12 cellular contexts compared by ENCODE assay signal in the genomic region with DNA sequence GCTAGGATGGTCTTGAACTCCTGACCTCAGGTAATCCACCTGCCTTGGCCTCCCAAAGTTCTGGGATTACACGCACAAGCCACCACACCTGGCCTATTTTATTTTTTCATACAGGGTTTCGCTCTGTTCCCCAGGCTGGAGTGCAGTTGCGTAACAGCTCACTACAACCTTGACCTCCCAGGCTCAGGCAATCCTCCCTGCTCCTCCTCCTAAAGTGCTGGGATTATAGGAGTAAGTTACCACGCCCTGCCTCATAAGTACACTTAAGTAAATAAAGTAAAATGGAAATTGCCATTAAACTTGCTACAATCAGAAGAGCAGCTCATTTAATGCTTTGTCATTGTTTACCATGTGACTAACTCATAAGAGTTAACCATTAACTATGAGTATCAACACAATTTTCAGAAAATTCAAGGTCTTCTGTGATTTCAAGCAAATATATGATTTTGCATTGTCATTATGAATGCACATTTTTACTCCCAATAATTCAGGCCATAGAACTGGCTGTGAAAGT. TPM values are rescaled to one million over a fixed set of nuclear protein-coding genes. Genes with fewer than 3 reads are reported as not detected.
DNase-seq lines count a peak whose midpoint lies in the region; ATAC-seq, FAIRE-seq and TF ChIP-seq lines count a peak whose summit lies in the region.
"Had no signal": no experiment of that assay in that cellular context is flagged by ENCODE, and none has a peak within 500 bp of the region (broad histone marks: within the 10 kb centered on the region; RNA-seq: fewer than 3 reads in every experiment).

No MANE protein-coding gene starts in this region.

- DNase-seq in LHCN-M2 (ENCODE audit: low read depth): peak; percentile 46
- DNase-seq in bronchial epithelial cell (ENCODE audit: low read depth): peak; percentile 90
- peak; percentile 58 to 81 (median 74) for DNase-seq in right lobe of liver
- no peak for DNase-seq in NCI-H1694 treated with DMSO at 0.1 percent for 48 hours (lab: John Stamatoyannopoulos, UW)
- no peak for DNase-seq in hepatic stellate cell (ENCODE audit: low spot score)
- no peak for DNase-seq in NCI-H2171 (lab: John Stamatoyannopoulos, UW)
- DNase-seq: activated CD4-positive, alpha-beta memory T cell treated with anti-CD3 and anti-CD28 coated beads for 36 hours; activated naive CD8-positive, alpha-beta T cell treated with anti-CD3 and anti-CD28 coated beads, Interleukin-2, amount 50 U/mL, for 24 hours; left ventricle myocardium superior; NCI-H446 had no signal

- peak; percentile 77 to 95 (median 86) for ATAC-seq in right lobe of liver
- no peak for ATAC-seq in HG02610 (IDR thresholded peaks at IDR 0.05; ENCODE audit: unreplicated experiment)
- ATAC-seq: activated naive CD8-positive, alpha-beta T cell treated with anti-CD3 and anti-CD28 coated beads, Interleukin-2, amount 50 U/mL, for 24 hours; left ventricle myocardium superior had no signal

- no peak for TF ChIP-seq POLR2A in right lobe of liver (IDR thresholded peaks at IDR 0.05)

- no peak for FAIRE-seq in bronchial epithelial cell (lab: Jason Lieb, UNC)

- intact Hi-C loops in right lobe of liver (cut with DNase I): no loop called here

- H3K27ac ChIP-seq in ACC112 (ENCODE audit: low read depth, low read length) (peak overlapping the region; percentile 91), right lobe of liver (peak overlapping the region; percentile 61 to 79 (median 65))

- WGBS in right lobe of liver (ENCODE audit: insufficient coverage, low coverage, low lambda C conversion rate, missing lambda C conversion rate): 29% methylated on average over 4 of the region's 4 CpGs

- H3K4me1 ChIP-seq in ACC112 (ENCODE audit: control insufficient read depth, insufficient read depth, low read length, unreplicated experiment) (peaks cover 18% of the 10 kb centered on the region), right lobe of liver (peaks cover 0 to 49% (median 10%) of the 10 kb centered on the region in 4 donors)

- H3K4me3 ChIP-seq in ACC112 (ENCODE audit: low read depth, low read length) (no peak overlapping the region), bronchial epithelial cell (ENCODE audit: low read depth, low read length) (no peak overlapping the region), right lobe of liver (no peak overlapping the region)

- no peak for TF ChIP-seq CTCF in bronchial epithelial cell (IDR thresholded peaks at IDR 0.05; ENCODE audit: insufficient read depth, low read length, severe bottlenecking)
- TF ChIP-seq CTCF in right lobe of liver (IDR thresholded peaks at IDR 0.05): no peak

- no peaks in the 10 kb centered on the region for H3K9me3 ChIP-seq in right lobe of liver

- H2AFZ ChIP-seq in ACC112 (ENCODE audit: low read length, unreplicated experiment): no peak overlapping the region

- H3K36me3 ChIP-seq in ACC112 (ENCODE audit: insufficient read depth, low read length): peaks cover 51% of the 10 kb centered on the region
- H3K36me3 ChIP-seq in bronchial epithelial cell (ENCODE audit: control insufficient read depth, insufficient read depth, low read length): peaks cover 9% of the 10 kb centered on the region
- H3K36me3 ChIP-seq in right lobe of liver: peaks cover 4 to 93% (median 22%) of the 10 kb centered on the region in 4 donors

- H3K79me2 ChIP-seq in ACC112 (ENCODE audit: control insufficient read depth, insufficient read depth, low read length, unreplicated experiment): peaks cover 59% of the 10 kb centered on the region

- no peaks in the 10 kb centered on the region for H3K27me3 ChIP-seq in ACC112 (ENCODE audit: insufficient read depth, low read length)
- no peaks in the 10 kb centered on the region for H3K27me3 ChIP-seq in bronchial epithelial cell (ENCODE audit: control insufficient read depth, insufficient read depth, low read length)
- H3K27me3 ChIP-seq in right lobe of liver: no peaks in the 10 kb centered on the region

RNA-seq across cellular contexts. Expression of a gene that starts 12.3 kb away (rescaled TPM):
- 102 and 114 TPM in 2 replicates for total RNA-seq in LHCN-M2 (2014; rRNA removed)
- polyA plus RNA-seq in LHCN-M2 (2012): 44.4 TPM
- 43.1 and 65.0 TPM in 2 replicates for total RNA-seq in bronchial epithelial cell
- total RNA-seq in right lobe of liver: 100 to 1,000 TPM; 134 to 647 (median 244) TPM

RNA-seq across cellular contexts. Expression of a gene that starts 56.1 kb away (rescaled TPM):
- total RNA-seq in LHCN-M2 (2014; rRNA removed) (10.9 and 15.0 TPM in 2 replicates), bronchial epithelial cell (11.5 and 14.0 TPM in 2 replicates), right lobe of liver (10 to 100 TPM in 4 of 6 experiments, 1 to 10 TPM in 2; 7.0 to 20.4 (median 13.1) TPM)
- polyA plus RNA-seq in LHCN-M2 (2012): 4.6 TPM

RNA-seq across cellular contexts. Expression of a gene that starts 56.2 kb away (rescaled TPM):
- 2,563 and 3,780 TPM in 2 replicates for total RNA-seq in LHCN-M2 (2014; rRNA removed)
- polyA plus RNA-seq in LHCN-M2 (2012): 1,483 TPM
- 3,557 and 6,069 TPM in 2 replicates for total RNA-seq in bronchial epithelial cell
- total RNA-seq in right lobe of liver: 1,000 to 10,000 TPM in 2 of 6 experiments, 100 to 1,000 TPM in 4; 353 to 1,546 (median 454) TPM

Comparison
In these comparisons a context has a peak if more than half of its experiments do, and no peak if none do; other contexts are left out.
1. DNase-seq: peak in LHCN-M2 (single experiment), bronchial epithelial cell (single experiment) and right lobe of liver (3 of 3); none in NCI-H1694 treated with DMSO at 0.1 percent for 48 hours (single experiment), hepatic stellate cell (single experiment) and NCI-H2171 (single experiment).